In genomic region chr5:137234973-137235943, GRCh38 we compare ENCODE assay signal across 19 cellular contexts.
A peak's percentile ranks its signal among the peaks of the same experiment; 100 is the strongest.
DNase-seq lines count a peak whose midpoint lies in the region; ATAC-seq and TF ChIP-seq lines count a peak whose summit lies in the region.
"Had no signal": no experiment of that assay in that cellular context is flagged by ENCODE, and none has a peak within 500 bp of the region (broad histone marks: within the 10 kb centered on the region; RNA-seq: fewer than 3 reads in every experiment).

No MANE protein-coding gene starts in this region.

- H3K23ac ChIP-seq in H9 (ENCODE audit: insufficient read length, low read depth, low read length), result no peak overlapping the region

- peaks cover 0 to 29% of the 10 kb centered on the region in 2 experiments; a peak in 3 of 4 replicates for H3K4me1 ChIP-seq in HCT116 (ENCODE audit: control insufficient read depth in 1 of 2, insufficient read depth in 2 of 2, low read length in 2 of 2)
- H3K4me1 ChIP-seq in H9 (ENCODE audit: insufficient read depth, low read length), result no peaks in the 10 kb centered on the region
- H3K4me1 ChIP-seq in CD8-positive, alpha-beta T cell (ENCODE audit: insufficient read depth, low read length), result no peaks in the 10 kb centered on the region
- H3K4me1 ChIP-seq: transverse colon had no signal

- H3K36me3 ChIP-seq in HCT116 (ENCODE audit: control insufficient read depth in 1 of 2, insufficient read depth in 2 of 2, low read length in 2 of 2), result no peaks in the 10 kb centered on the region
- no peaks in the 10 kb centered on the region for H3K36me3 ChIP-seq in CD8-positive, alpha-beta T cell (ENCODE audit: insufficient read depth, low read length)
- H3K36me3 ChIP-seq: ovary, transverse colon had no signal

- peaks cover 3% of the 10 kb centered on the region for H3K9me3 Mint-ChIP-seq in Calu3 (ENCODE audit: low read depth, unreplicated experiment)
- H3K9me3 Mint-ChIP-seq in H9, result peaks cover 3% of the 10 kb centered on the region in 2 experiments; a peak in 2 of 5 replicates
- H3K9me3 Mint-ChIP-seq in CD8-positive, alpha-beta T cell, result no peaks in the 10 kb centered on the region
- H3K9me3 Mint-ChIP-seq: dendritic cell treated with granulocyte-macrophage colony-stimulating factor and Interleukin-4, amounts not matched to agents 40 ng/mL and 50 ng/mL, for 4 days; T-helper 2 cell treated with Interferon-gamma antibody and Interleukin-4, amounts not matched to agents 5 μg/mL and 100 μg/mL, for 36 hours had no signal

- POLR2A ChIA-PET in HCT116 (lab: Charles Lee), result no interaction called here
- POLR2A ChIA-PET in CD8-positive, alpha-beta T cell (lab: Charles Lee), result no interaction called here

- no peak overlapping the region for H3K27ac ChIP-seq in HCT116 (ENCODE audit: low read depth, low read length)
- H3K27ac ChIP-seq in H9 (ENCODE audit: insufficient read length, low read depth, low read length), result no peak overlapping the region
- no peak overlapping the region for H3K27ac ChIP-seq in CD8-positive, alpha-beta T cell (ENCODE audit: low read depth, low read length)
- H3K27ac ChIP-seq: hepatocyte, ovary, transverse colon had no signal

- no peak overlapping the region for H2AK5ac ChIP-seq in H9 (ENCODE audit: insufficient read length, low read length)

- H3K4me3 Mint-ChIP-seq in Calu3 (ENCODE audit: low read depth, unreplicated experiment) (peak overlapping the region; percentile 28), H9 (no peak overlapping the region)
- H3K4me3 Mint-ChIP-seq in CD8-positive, alpha-beta T cell, result no peak overlapping the region
- H3K4me3 Mint-ChIP-seq: dendritic cell treated with granulocyte-macrophage colony-stimulating factor and Interleukin-4, amounts not matched to agents 40 ng/mL and 50 ng/mL, for 4 days; T-helper 2 cell treated with Interferon-gamma antibody and Interleukin-4, amounts not matched to agents 5 μg/mL and 100 μg/mL, for 36 hours had no signal

- H4K91ac ChIP-seq in H9 (ENCODE audit: insufficient read length, low read depth, low read length), result no peak overlapping the region

- H4K20me1 ChIP-seq in HCT116 (ENCODE audit: insufficient read depth) (no peaks in the 10 kb centered on the region), H9 (ENCODE audit: control insufficient read depth, insufficient read depth, insufficient read length) (no peaks in the 10 kb centered on the region)

- H3K9me3 ChIP-seq in HCT116 (ENCODE audit: control insufficient read depth in 1 of 2, insufficient read depth in 1 of 2, low read depth in 1 of 2, low read length in 2 of 2) (no peaks in the 10 kb centered on the region), H9 (ENCODE audit: control insufficient read depth, low read depth, low read length) (no peaks in the 10 kb centered on the region)
- H3K9me3 ChIP-seq in CD8-positive, alpha-beta T cell (ENCODE audit: low read length), result no peaks in the 10 kb centered on the region
- H3K9me3 ChIP-seq: ovary had no signal

- H4K8ac ChIP-seq in H9 (replicated peaks; ENCODE audit: insufficient read length, low read depth, low read length), result no peak overlapping the region

- no peaks in the 10 kb centered on the region for H3K79me1 ChIP-seq in H9 (ENCODE audit: insufficient read depth, low read depth, low read length, poor library complexity, severe bottlenecking)

- no peak overlapping the region for H2BK20ac ChIP-seq in H9 (ENCODE audit: low read depth, low read length, poor library complexity, severe bottlenecking)

- no peak overlapping the region for H3K56ac ChIP-seq in H9 (ENCODE audit: insufficient read length, low read depth, low read length)

- H4K5ac ChIP-seq in H9 (ENCODE audit: insufficient read length, low read depth, low read length), result no peak overlapping the region

- H3T11ph ChIP-seq in H9 (ENCODE audit: low read length), result no peak overlapping the region

- DNase-seq in Calu3 (no peak), HCT116 (ENCODE audit: low read depth, low spot score) (no peak), LoVo (ENCODE audit: low spot score) (peak; percentile 31), H9 (no peak), putamen (ENCODE audit: low spot score) (no peak)
- no peak for DNase-seq in CD8-positive, alpha-beta T cell
- DNase-seq: activated gamma-delta T cell, aorta, GDM1, left colon, ovary, transverse colon had no signal

- no peak overlapping the region for H2BK5ac ChIP-seq in H9 (ENCODE audit: insufficient read length, low read length)

- H3K27me3 ChIP-seq in HCT116 (ENCODE audit: insufficient read depth, low read length) (no peaks in the 10 kb centered on the region), H9 (ENCODE audit: insufficient read depth, low read length) (no peaks in the 10 kb centered on the region)
- no peaks in the 10 kb centered on the region for H3K27me3 ChIP-seq in CD8-positive, alpha-beta T cell (ENCODE audit: insufficient read depth, low read length)
- H3K27me3 ChIP-seq: hepatocyte, ovary, transverse colon had no signal

- ATAC-seq in HCT116 (peak; percentile 81), esophagus mucosa (peak; percentile 71), HG02763 (IDR thresholded peaks at IDR 0.05; ENCODE audit: unreplicated experiment) (no peak)
- no peak for ATAC-seq in CD8-positive, alpha-beta T cell
- ATAC-seq: activated CD4-positive, CD25-positive, alpha-beta regulatory T cell treated with anti-CD3 and anti-CD28 coated beads, Interleukin-2, amount 50 U/mL, for 24 hours; K562; left colon had no signal

- H3K4ac ChIP-seq in H9 (ENCODE audit: low read depth, low read length), result no peak overlapping the region

- peak overlapping the region; percentile 52 for H3K27ac Mint-ChIP-seq in Calu3 (ENCODE audit: unreplicated experiment)
- H3K27ac Mint-ChIP-seq in H9, result no peak overlapping the region
- no peak overlapping the region for H3K27ac Mint-ChIP-seq in CD8-positive, alpha-beta T cell
- H3K27ac Mint-ChIP-seq: dendritic cell treated with granulocyte-macrophage colony-stimulating factor and Interleukin-4, amounts not matched to agents 40 ng/mL and 50 ng/mL, for 4 days; T-helper 2 cell treated with Interferon-gamma antibody and Interleukin-4, amounts not matched to agents 5 μg/mL and 100 μg/mL, for 36 hours had no signal

- H3K79me2 ChIP-seq in HCT116 (ENCODE audit: insufficient read depth, low read length) (no peaks in the 10 kb centered on the region), H9 (ENCODE audit: insufficient read depth, low read length) (no peaks in the 10 kb centered on the region)
- H3K79me2 ChIP-seq: hepatocyte had no signal

- WGBS in H9 (ENCODE audit: extremely low coverage, insufficient read length, low lambda C conversion rate), result no CpG with 5 or more reads among the region's 10 CpGs

- H3K9me2 ChIP-seq in HCT116 (ENCODE audit: insufficient read depth), result no peaks in the 10 kb centered on the region

- H2BK15ac ChIP-seq in H9 (ENCODE audit: low read depth, low read length), result no peak overlapping the region

- H3K9ac ChIP-seq in HCT116 (ENCODE audit: low read length) (no peak overlapping the region), H9 (ENCODE audit: extremely low read depth, insufficient read length, low read length) (no peak overlapping the region)

- H2BK12ac ChIP-seq in H9 (ENCODE audit: insufficient read length, low read depth, low read length), result no peak overlapping the region

- TF ChIP-seq CTCF in Calu3 (IDR thresholded peaks at IDR 0.05; ENCODE audit: unreplicated experiment) (no peak), HCT116 (IDR thresholded peaks at IDR 0.05 in 2 of 3, conservative IDR thresholded peaks at IDR 0.05 in 1 of 3; ENCODE audit: borderline replicate concordance in 1 of 3, insufficient read depth in 1 of 3, low read depth in 2 of 3, low read length in 2 of 3) (0 out of 6 replicates have a peak, but pooled peaks of 1 of the 3 experiments have one; percentile 11), H9 (conservative IDR thresholded peaks at IDR 0.05) (no peak)
- no peak for TF ChIP-seq CTCF in CD8-positive, alpha-beta T cell (IDR thresholded peaks at IDR 0.05)

- no peak overlapping the region for H3K14ac ChIP-seq in H9 (ENCODE audit: insufficient read depth, low read length)

- no peak for TF ChIP-seq RAD21 in HCT116 (IDR thresholded peaks at IDR 0.05; ENCODE audit: low read depth)

- RAD21 ChIA-PET in HCT116 (lab: Charles Lee; ENCODE audit: low non-redundant PET in 1 of 2, low total read pairs in 2 of 2, uncharacterized antibody in 2 of 2, unreplicated experiment in 2 of 2), result no interaction called here

- H2AFZ ChIP-seq in HCT116 (ENCODE audit: low read depth, low read length, poor library complexity, severe bottlenecking) (peak overlapping the region; percentile 72), H9 (ENCODE audit: low read length) (no peak overlapping the region)
- H2AFZ ChIP-seq: hepatocyte had no signal

- peaks cover 58% of the 10 kb centered on the region for H3K4me1 Mint-ChIP-seq in Calu3 (ENCODE audit: low read depth, unreplicated experiment)
- no peaks in the 10 kb centered on the region for H3K4me1 Mint-ChIP-seq in H9
- H3K4me1 Mint-ChIP-seq in CD8-positive, alpha-beta T cell (ENCODE audit: low read depth), result no peaks in the 10 kb centered on the region

- CTCF ChIA-PET in Calu3 (lab: Charles Lee) (interaction anchor here (0.5 kb wide), 1 partner anchor 284 kb away, joined by 5 read pairs; no protein-coding TSS in a partner anchor), HCT116 (lab: Charles Lee) (no interaction called here)
- CTCF ChIA-PET in CD8-positive, alpha-beta T cell (lab: Charles Lee), result no interaction called here

- H3K27me3 Mint-ChIP-seq in Calu3 (ENCODE audit: unreplicated experiment), result no peaks in the 10 kb centered on the region
- H3K27me3 Mint-ChIP-seq in H9 (ENCODE audit: low read depth), result no peaks in the 10 kb centered on the region
- H3K27me3 Mint-ChIP-seq in CD8-positive, alpha-beta T cell (ENCODE audit: low read depth), result peaks cover 22% of the 10 kb centered on the region
- H3K27me3 Mint-ChIP-seq: dendritic cell treated with granulocyte-macrophage colony-stimulating factor and Interleukin-4, amounts not matched to agents 40 ng/mL and 50 ng/mL, for 4 days had no signal

- H3K36me3 Mint-ChIP-seq in Calu3 (ENCODE audit: insufficient read depth, unreplicated experiment) (no peaks in the 10 kb centered on the region), H9 (ENCODE audit: insufficient read depth in 1 of 3, low read depth in 3 of 3) (peaks cover 0 to 3% (median 0%) of the 10 kb centered on the region in 3 experiments; a peak in 2 of 7 replicates)
- no peaks in the 10 kb centered on the region for H3K36me3 Mint-ChIP-seq in CD8-positive, alpha-beta T cell

- intact Hi-C loops in Calu3 (cut with micrococcal nuclease; ENCODE audit: unreplicated experiment) (no loop called here), HCT116 (cut with micrococcal nuclease) (no loop called here)
- intact Hi-C loops in CD8-positive, alpha-beta T cell (cut with DNase I, micrococcal nuclease), result no loop called here

- no peaks in the 10 kb centered on the region for H3K23me2 ChIP-seq in H9 (ENCODE audit: insufficient read length, low read depth, low read length, poor library complexity, severe bottlenecking)

- BruUV-seq in Calu3 (replicated peaks; lab: Mats Ljungman, UMichigan) (no TSS peak), HCT116 (replicated peaks; lab: Mats Ljungman, UMichigan) (no TSS peak)

- TF ChIP-seq POLR2A in HCT116 (IDR thresholded peaks at IDR 0.05; ENCODE audit: borderline replicate concordance, extremely low read depth, insufficient read depth, insufficient read length), result no peak

- H3K18ac ChIP-seq in H9 (ENCODE audit: insufficient read length, low read depth, low read length), result no peak overlapping the region

- no peak overlapping the region for H2BK120ac ChIP-seq in H9 (ENCODE audit: low read depth, low read length, poor library complexity, severe bottlenecking)

- H3K4me3 ChIP-seq in HCT116 (replicated peaks in 1 of 2; ENCODE audit: low read depth in 1 of 2, low read length in 2 of 2), result no peak overlapping the region
- H3K4me3 ChIP-seq in CD8-positive, alpha-beta T cell (ENCODE audit: low read depth, low read length), result no peak overlapping the region
- H3K4me3 ChIP-seq: hepatocyte, K562, ovary, transverse colon had no signal

- H3K4me2 ChIP-seq in HCT116 (ENCODE audit: low read length) (peak overlapping the region; percentile 59), H9 (ENCODE audit: insufficient read depth, insufficient read length, low read length) (no peak overlapping the region)
- H3K4me2 ChIP-seq: hepatocyte had no signal

Comparison
In these comparisons a context has a peak if more than half of its experiments do, and no peak if none do; other contexts are left out.
1. ATAC-seq: peak in HCT116 (single experiment) and esophagus mucosa (single experiment); none in HG02763 (single experiment) and CD8-positive, alpha-beta T cell (single experiment).